12 cellular contexts compared by ENCODE assay signal in genomic region chr10:17123062-17123661, GRCh38. TPM values are rescaled to one million over a fixed set of nuclear protein-coding genes. Genes with fewer than 3 reads are reported as not detected.
A peak's percentile ranks its signal among the peaks of the same experiment; 100 is the strongest.
DNase-seq lines count a peak whose midpoint lies in the region; ATAC-seq and TF ChIP-seq lines count a peak whose summit lies in the region.
"Had no signal": no experiment of that assay in that cellular context is flagged by ENCODE, and none has a peak within 500 bp of the region (broad histone marks: within the 10 kb centered on the region; RNA-seq: fewer than 3 reads in every experiment).

No MANE protein-coding gene starts in this region.

- no peak overlapping the region for H2BK5ac ChIP-seq in mesenchymal stem cell (ENCODE audit: low read depth, low read length, poor library complexity, severe bottlenecking)

- TF ChIP-seq CTCF in BJ (IDR thresholded peaks at IDR 0.05; ENCODE audit: insufficient read depth, low read depth, low read length) (no peak), cardiac fibroblast (IDR thresholded peaks at IDR 0.05; ENCODE audit: low read depth, low read length) (no peak), upper lobe of left lung (IDR thresholded peaks at IDR 0.05) (no peak)

- H2AFZ ChIP-seq in mesenchymal stem cell (ENCODE audit: low read depth, low read length) = no peak overlapping the region

- no peak overlapping the region for H3K18ac ChIP-seq in mesenchymal stem cell (ENCODE audit: low read depth in 1 of 2, low read length in 2 of 2)

- TF ChIP-seq POLR2A in upper lobe of left lung (IDR thresholded peaks at IDR 0.05) = no peak

- H3K36me3 ChIP-seq in BJ (ENCODE audit: control insufficient read depth, insufficient read depth, low read length) (no peaks in the 10 kb centered on the region), mesenchymal stem cell (ENCODE audit: control insufficient read depth in 1 of 2, insufficient read depth in 2 of 2, low read depth in 1 of 2, low read length in 2 of 2) (no peaks in the 10 kb centered on the region), upper lobe of left lung (no peaks in the 10 kb centered on the region)
- H3K36me3 ChIP-seq: adrenal gland had no signal

- no peak overlapping the region for H3K14ac ChIP-seq in mesenchymal stem cell (ENCODE audit: low read length in 2 of 2)

- no peak overlapping the region for H2BK15ac ChIP-seq in mesenchymal stem cell (ENCODE audit: low read depth, poor library complexity, severe bottlenecking)

- CTCF ChIA-PET in BJ (lab: Yijun Ruan, JAX) = interaction anchor here (0.6 to 0.7 kb wide), 2 partner anchors 46 to 92 kb away, joined by 3 read pairs; no protein-coding TSS in a partner anchor

- H3K9me3 ChIP-seq in mesenchymal stem cell (ENCODE audit: control insufficient read depth, low read length) = no peaks in the 10 kb centered on the region
- H3K9me3 ChIP-seq in upper lobe of left lung = no peaks in the 10 kb centered on the region
- H3K9me3 ChIP-seq: adrenal gland had no signal

- no peak overlapping the region for H4K8ac ChIP-seq in mesenchymal stem cell (ENCODE audit: low read length)

- no peak overlapping the region for H4K91ac ChIP-seq in mesenchymal stem cell (ENCODE audit: low read length)

- DNase-seq in BJ (ENCODE audit: low read depth) = peak; percentile 76
- peak; percentile 89 for DNase-seq in M059J (ENCODE audit: low read depth)
- DNase-seq in cardiac fibroblast (ENCODE audit: low read depth in 2 of 2) = peak; percentile 19 to 80
- peak; percentile 73 for DNase-seq in mesenchymal stem cell
- no peak for DNase-seq in NK-92 treated with Interleukin-12 subunit alpha and Interleukin-12 subunit beta, amount 100 ng/mL, for 24 hours (lab: John Stamatoyannopoulos, UW)
- no peak for DNase-seq in upper lobe of left lung
- no peak for DNase-seq in activated CD4-positive, alpha-beta T cell treated with anti-CD3 and anti-CD28 coated beads for 1 hour
- no peak for DNase-seq in NCI-H2171 (lab: John Stamatoyannopoulos, UW)
- DNase-seq: adrenal gland, left cardiac atrium, nephron progenitor cell had no signal

- no peak for TF ChIP-seq EP300 in upper lobe of left lung (IDR thresholded peaks at IDR 0.05)

- no peaks in the 10 kb centered on the region for H3K27me3 ChIP-seq in BJ (ENCODE audit: control insufficient read depth, insufficient read depth, low read length)
- no peaks in the 10 kb centered on the region for H3K27me3 ChIP-seq in mesenchymal stem cell (ENCODE audit: control insufficient read depth in 1 of 2, insufficient read depth in 1 of 2, low read length in 2 of 2)
- no peaks in the 10 kb centered on the region for H3K27me3 ChIP-seq in upper lobe of left lung
- H3K27me3 ChIP-seq: adrenal gland had no signal

- no peak overlapping the region for H2BK120ac ChIP-seq in mesenchymal stem cell (ENCODE audit: low read depth, low read length)

- H3K23ac ChIP-seq in mesenchymal stem cell (ENCODE audit: low read length in 2 of 2) = no peak overlapping the region

- H3K4me1 ChIP-seq in mesenchymal stem cell (ENCODE audit: control insufficient read depth, insufficient read depth, low read depth, low read length) = peaks cover 3% of the 10 kb centered on the region
- no peaks in the 10 kb centered on the region for H3K4me1 ChIP-seq in upper lobe of left lung

- H3K9ac ChIP-seq in mesenchymal stem cell (ENCODE audit: low read length) = peak overlapping the region; percentile 40

- no peak overlapping the region for H2BK12ac ChIP-seq in mesenchymal stem cell (ENCODE audit: low read length in 2 of 2)

- WGBS in mesenchymal stem cell = no CpG with 5 or more reads among the region's 1 CpG
- 21 to 48% methylated on average over 1 of the region's 1 CpG for WGBS in upper lobe of left lung, 2 donors

- no peak overlapping the region for H3K4ac ChIP-seq in mesenchymal stem cell (ENCODE audit: low read depth in 1 of 2, low read length in 2 of 2)

- no peaks in the 10 kb centered on the region for H3K79me1 ChIP-seq in mesenchymal stem cell (replicated peaks; ENCODE audit: low read length, poor library complexity, severe bottlenecking)

- POLR2A ChIA-PET in BJ (lab: Charles Lee) = no interaction called here

- H2AK5ac ChIP-seq in mesenchymal stem cell (ENCODE audit: low read length, severe bottlenecking) = no peak overlapping the region

- ATAC-seq in upper lobe of left lung (ENCODE audit: low FRiP score in 2 of 2) = no peak
- ATAC-seq: left cardiac atrium had no signal

- H3K27ac ChIP-seq in mesenchymal stem cell (ENCODE audit: low read length, poor library complexity, severe bottlenecking) (peak overlapping the region; percentile 41), upper lobe of left lung (no peak overlapping the region)
- H3K27ac ChIP-seq: adrenal gland had no signal

- H3K4me3 ChIP-seq in BJ (ENCODE audit: low read depth, low read length) = no peak overlapping the region
- H3K4me3 ChIP-seq in cardiac fibroblast (replicated peaks in 1 of 2; ENCODE audit: low read depth in 2 of 2, low read length in 2 of 2) = no peak overlapping the region
- no peak overlapping the region for H3K4me3 ChIP-seq in mesenchymal stem cell (ENCODE audit: insufficient read depth in 1 of 2, low read depth in 1 of 2, low read length in 2 of 2)
- no peak overlapping the region for H3K4me3 ChIP-seq in upper lobe of left lung
- H3K4me3 ChIP-seq: adrenal gland had no signal

- no peak overlapping the region for H3K4me2 ChIP-seq in mesenchymal stem cell (ENCODE audit: low read length, poor library complexity, severe bottlenecking)

RNA-seq across cellular contexts. Expression of gene CUBN, which starts 6.4 kb away (rescaled TPM):
- polyA plus RNA-seq in BJ (2011; rRNA removed) = 0.39 TPM in 2 replicates
- 0.72 and 0.81 TPM in 2 replicates for polyA minus RNA-seq in BJ (2011; rRNA and poly(A)+ RNA removed)
- total RNA-seq in M059J (2014; rRNA removed; shearing (Covaris generic)) = 0.27 and 2.0 TPM in 2 replicates
- polyA plus RNA-seq in mesenchymal stem cell (2013, experiment 1 of 2) = 1.2 TPM
- polyA plus RNA-seq in mesenchymal stem cell (2013, experiment 2 of 2) = 0.86 TPM
- total RNA-seq in upper lobe of left lung = 1 to 10 TPM; 1.0 to 9.4 (median 5.3) TPM
- polyA plus RNA-seq: CD14-positive monocyte had no signal

Comparison
In these comparisons a context has a peak if more than half of its experiments do, and no peak if none do; other contexts are left out.
1. DNase-seq: peak in BJ (single experiment), M059J (single experiment), cardiac fibroblast (2 of 2) and mesenchymal stem cell (single experiment); none in NK-92 treated with Interleukin-12 subunit alpha and Interleukin-12 subunit beta, amount 100 ng/mL, for 24 hours (single experiment), upper lobe of left lung (0 of 2), activated CD4-positive, alpha-beta T cell treated with anti-CD3 and anti-CD28 coated beads for 1 hour (single experiment) and NCI-H2171 (single experiment).